In the genomic region with DNA sequence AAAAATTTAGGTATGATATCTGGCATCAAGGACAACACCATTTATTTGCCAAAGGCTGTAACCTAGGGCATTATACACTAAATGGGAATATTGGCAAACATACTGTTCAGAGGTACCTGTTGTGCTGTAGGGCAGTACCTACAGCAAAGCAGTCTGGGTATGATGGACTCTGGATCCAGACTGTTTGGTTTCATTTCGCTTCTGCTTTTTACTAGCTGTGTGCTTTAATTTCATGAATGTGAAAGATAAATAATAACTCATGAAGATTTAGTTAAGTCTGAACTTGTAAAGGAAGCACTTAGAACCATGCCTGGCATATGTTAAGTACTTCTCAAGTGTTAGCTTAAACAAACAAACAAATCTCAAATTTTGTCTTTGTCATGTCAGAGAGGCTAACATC, we compare ENCODE assay signal across 10 cellular contexts. TPM values are rescaled to one million over a fixed set of nuclear protein-coding genes. Genes with fewer than 3 reads are reported as not detected.
DNase-seq lines count a peak whose midpoint lies in the region; FAIRE-seq and TF ChIP-seq lines count a peak whose summit lies in the region.
"Had no signal": no experiment of that assay in that cellular context is flagged by ENCODE, and none has a peak within 500 bp of the region (broad histone marks: within the 10 kb centered on the region; RNA-seq: fewer than 3 reads in every experiment).

No MANE protein-coding gene starts in this region.

- no peak overlapping the region for H3K4me2 ChIP-seq in H9 (ENCODE audit: insufficient read depth, insufficient read length, low read length)

- no peaks in the 10 kb centered on the region for H3K79me1 ChIP-seq in H9 (ENCODE audit: insufficient read depth, low read depth, low read length, poor library complexity, severe bottlenecking)

- H3K4me1 ChIP-seq in H9 (ENCODE audit: insufficient read depth, low read length), result peaks cover 14% of the 10 kb centered on the region
- H3K4me1 ChIP-seq in muscle layer of duodenum (ENCODE audit: control insufficient read depth in 1 of 2, insufficient read depth in 2 of 2, low read length in 2 of 2), result peaks cover 11 to 17% of the 10 kb centered on the region in 2 donors

- H3K27ac Mint-ChIP-seq in H9, result peak overlapping the region; percentile 42 to 50 (median 45); a peak in 4 of 7 replicates
- H3K27ac Mint-ChIP-seq in activated T-helper 2 cell treated with anti-CD3 and anti-CD28 coated beads, Interferon-gamma antibody, Interleukin-2, Interleukin-4, amounts not matched to agents 10 μg/mL and 5 μg/mL and 100 μg/mL, durations not matched to agents 14 hours and 24 hours and 36 hours, result peak overlapping the region; percentile 34
- no peak overlapping the region for H3K27ac Mint-ChIP-seq in mesothelial cell of epicardium
- H3K27ac Mint-ChIP-seq: CD8-positive, alpha-beta T cell had no signal

- H3K36me3 Mint-ChIP-seq in H9 (ENCODE audit: insufficient read depth in 1 of 3, low read depth in 3 of 3) (peaks cover 36 to 53% (median 39%) of the 10 kb centered on the region in 3 experiments), mesothelial cell of epicardium (peaks cover 3% of the 10 kb centered on the region)
- H3K36me3 Mint-ChIP-seq in activated T-helper 2 cell treated with anti-CD3 and anti-CD28 coated beads, Interferon-gamma antibody, Interleukin-2, Interleukin-4, amounts not matched to agents 10 μg/mL and 5 μg/mL and 100 μg/mL, durations not matched to agents 14 hours and 24 hours and 36 hours (ENCODE audit: low read depth), result peaks cover 53% of the 10 kb centered on the region

- no peak overlapping the region for H2BK12ac ChIP-seq in H9 (ENCODE audit: insufficient read length, low read depth, low read length)

- H3K9ac ChIP-seq in H9 (ENCODE audit: extremely low read depth, insufficient read length, low read length), result no peak overlapping the region

- H4K8ac ChIP-seq in H9 (replicated peaks; ENCODE audit: insufficient read length, low read depth, low read length), result no peak overlapping the region

- no peak overlapping the region for H2BK15ac ChIP-seq in H9 (ENCODE audit: low read depth, low read length)

- no peaks in the 10 kb centered on the region; a peak in 1 of 5 replicates for H3K9me3 Mint-ChIP-seq in H9
- H3K9me3 Mint-ChIP-seq in activated T-helper 2 cell treated with anti-CD3 and anti-CD28 coated beads, Interferon-gamma antibody, Interleukin-2, Interleukin-4, amounts not matched to agents 10 μg/mL and 5 μg/mL and 100 μg/mL, durations not matched to agents 14 hours and 24 hours and 36 hours, result no peaks in the 10 kb centered on the region
- no peaks in the 10 kb centered on the region for H3K9me3 Mint-ChIP-seq in mesothelial cell of epicardium
- H3K9me3 Mint-ChIP-seq: CD8-positive, alpha-beta T cell had no signal

- H4K20me1 ChIP-seq in H9 (ENCODE audit: control insufficient read depth, insufficient read depth, insufficient read length), result no peaks in the 10 kb centered on the region

- H2BK20ac ChIP-seq in H9 (ENCODE audit: low read depth, low read length, poor library complexity, severe bottlenecking), result no peak overlapping the region

- peak; percentile 43 for FAIRE-seq in A204.1 (lab: Jason Lieb, UNC)

- H4K5ac ChIP-seq in H9 (ENCODE audit: insufficient read length, low read depth, low read length), result no peak overlapping the region

- no peak overlapping the region for H3K18ac ChIP-seq in H9 (ENCODE audit: insufficient read length, low read depth, low read length)

- no peaks in the 10 kb centered on the region for H3K9me3 ChIP-seq in H9 (ENCODE audit: control insufficient read depth, low read depth, low read length)
- no peaks in the 10 kb centered on the region for H3K9me3 ChIP-seq in muscle layer of duodenum (ENCODE audit: control insufficient read depth in 1 of 2, low read length in 2 of 2)

- no peak overlapping the region for H2BK120ac ChIP-seq in H9 (ENCODE audit: low read depth, low read length, poor library complexity, severe bottlenecking)

- no peak overlapping the region for H4K91ac ChIP-seq in H9 (ENCODE audit: insufficient read length, low read depth, low read length)

- H3K79me2 ChIP-seq in H9 (ENCODE audit: insufficient read depth, low read length), result no peaks in the 10 kb centered on the region; the same call in none of the 2 replicates

- no peaks in the 10 kb centered on the region for H3K36me3 ChIP-seq in muscle layer of duodenum (ENCODE audit: control insufficient read depth in 1 of 2, insufficient read depth in 2 of 2, low read length in 2 of 2)

- TF ChIP-seq CTCF in H9 (conservative IDR thresholded peaks at IDR 0.05), result no peak
- no peak for TF ChIP-seq CTCF in mesothelial cell of epicardium (IDR thresholded peaks at IDR 0.05; ENCODE audit: unreplicated experiment)

- intact Hi-C loops in activated T-helper 2 cell treated with anti-CD3 and anti-CD28 coated beads, Interferon-gamma antibody, Interleukin-2, Interleukin-4, amounts not matched to agents 10 μg/mL and 5 μg/mL and 100 μg/mL, durations not matched to agents 14 hours and 24 hours and 36 hours (cut with micrococcal nuclease), result no loop called here

- H3K23me2 ChIP-seq in H9 (ENCODE audit: insufficient read length, low read depth, low read length, poor library complexity, severe bottlenecking), result peaks cover 3% of the 10 kb centered on the region

- no peak overlapping the region for H3K14ac ChIP-seq in H9 (ENCODE audit: insufficient read depth, low read length)

- peaks cover 50 to 68% of the 10 kb centered on the region in 2 experiments for H3K4me1 Mint-ChIP-seq in H9
- peaks cover 53% of the 10 kb centered on the region for H3K4me1 Mint-ChIP-seq in activated T-helper 2 cell treated with anti-CD3 and anti-CD28 coated beads, Interferon-gamma antibody, Interleukin-2, Interleukin-4, amounts not matched to agents 10 μg/mL and 5 μg/mL and 100 μg/mL, durations not matched to agents 14 hours and 24 hours and 36 hours (ENCODE audit: low read depth)
- peaks cover 45% of the 10 kb centered on the region for H3K4me1 Mint-ChIP-seq in mesothelial cell of epicardium

- WGBS in H9 (ENCODE audit: extremely low coverage, insufficient read length, low lambda C conversion rate), result no CpG with 5 or more reads among the region's 1 CpG

- no peak overlapping the region for H3T11ph ChIP-seq in H9 (ENCODE audit: low read length)

- H2BK5ac ChIP-seq in H9 (ENCODE audit: insufficient read length, low read length), result no peak overlapping the region

- H3K23ac ChIP-seq in H9 (ENCODE audit: insufficient read length, low read depth, low read length), result no peak overlapping the region

- H2AK5ac ChIP-seq in H9 (ENCODE audit: insufficient read length, low read length), result no peak overlapping the region

- H3K4me3 ChIP-seq in muscle layer of duodenum (ENCODE audit: low read depth in 1 of 2, low read length in 2 of 2), result peak overlapping the region in 1 of 2 donors; percentile 24

- H3K4me3 Mint-ChIP-seq in H9 (no peak overlapping the region; a peak in 1 of 5 replicates), mesothelial cell of epicardium (no peak overlapping the region)
- no peak overlapping the region for H3K4me3 Mint-ChIP-seq in activated T-helper 2 cell treated with anti-CD3 and anti-CD28 coated beads, Interferon-gamma antibody, Interleukin-2, Interleukin-4, amounts not matched to agents 10 μg/mL and 5 μg/mL and 100 μg/mL, durations not matched to agents 14 hours and 24 hours and 36 hours (ENCODE audit: low read depth)
- H3K4me3 Mint-ChIP-seq: CD8-positive, alpha-beta T cell had no signal

- H3K27me3 ChIP-seq in H9 (ENCODE audit: insufficient read depth, low read length) (no peaks in the 10 kb centered on the region), muscle layer of duodenum (ENCODE audit: low read depth, low read length) (no peaks in the 10 kb centered on the region)

- DNase-seq in H9 (no peak), EL (no peak), DMS153 treated with DMSO at 0.1 percent for 48 hours (lab: John Stamatoyannopoulos, UW; ENCODE audit: unreplicated experiment) (no peak), dedifferentiated amniotic fluid mesenchymal stem cell (ENCODE audit: extremely low spot score) (no peak), mesothelial cell of epicardium (ENCODE audit: low spot score in 2 of 2, unreplicated experiment in 2 of 2) (no peak)
- no peak for DNase-seq in activated T-helper 2 cell treated with anti-CD3 and anti-CD28 coated beads, Interferon-gamma antibody, Interleukin-2, Interleukin-4, amounts not matched to agents 10 μg/mL and 5 μg/mL and 100 μg/mL, durations not matched to agents 14 hours and 24 hours and 36 hours (ENCODE audit: low spot score)
- DNase-seq: CD8-positive, alpha-beta T cell; stimulated activated CD4-positive, alpha-beta T cell treated with anti-CD3 and anti-CD28 coated beads, Interleukin-2, amount 100 ng/mL, for 48 hours had no signal

- H2AFZ ChIP-seq in H9 (ENCODE audit: low read length), result no peak overlapping the region

- H3K27me3 Mint-ChIP-seq in H9 (ENCODE audit: low read depth) (no peaks in the 10 kb centered on the region), mesothelial cell of epicardium (ENCODE audit: low read depth) (no peaks in the 10 kb centered on the region)
- no peaks in the 10 kb centered on the region for H3K27me3 Mint-ChIP-seq in activated T-helper 2 cell treated with anti-CD3 and anti-CD28 coated beads, Interferon-gamma antibody, Interleukin-2, Interleukin-4, amounts not matched to agents 10 μg/mL and 5 μg/mL and 100 μg/mL, durations not matched to agents 14 hours and 24 hours and 36 hours (ENCODE audit: low read depth)

- peak overlapping the region; percentile 25 for H3K27ac ChIP-seq in H9 (ENCODE audit: insufficient read length, low read depth, low read length)
- H3K27ac ChIP-seq in muscle layer of duodenum (ENCODE audit: low read length), result peak overlapping the region; percentile 43

- H3K56ac ChIP-seq in H9 (ENCODE audit: insufficient read length, low read depth, low read length), result no peak overlapping the region

- no peak overlapping the region for H3K4ac ChIP-seq in H9 (ENCODE audit: low read depth, low read length)

RNA-seq across cellular contexts. Expression of gene SLC38A2, which starts 17.7 kb away (rescaled TPM):
- total RNA-seq in H9 (2021), result 421 and 453 TPM in 2 replicates
- total RNA-seq in activated T-helper 2 cell treated with anti-CD3 and anti-CD28 coated beads, Interferon-gamma antibody, Interleukin-2, Interleukin-4, amounts not matched to agents 10 μg/mL and 5 μg/mL and 100 μg/mL, durations not matched to agents 14 hours and 24 hours and 36 hours, result 141 and 143 TPM in 2 replicates
- total RNA-seq in mesothelial cell of epicardium, result 256 to 274 TPM (median 261 TPM) in 3 replicates
